ENCODE assay signal across 16 cellular contexts in genomic region chr14:32428875-32429274, GRCh38.
"Had no signal": no experiment of that assay in that cellular context is flagged by ENCODE, and none has a peak within 500 bp of the region (broad histone marks: within the 10 kb centered on the region; RNA-seq: fewer than 3 reads in every experiment).

No MANE protein-coding gene starts in this region.

- H3K27ac ChIP-seq: adrenal gland, tibial artery, VCaP had no signal

- DNase-seq: activated CD4-positive, alpha-beta T cell treated with anti-CD3 and anti-CD28 coated beads for 1 hour; activated gamma-delta T cell; adrenal gland; dermis blood vessel endothelial cell; effector memory CD8-positive, alpha-beta T cell; islet precursor cell; left colon; occipital lobe; posterior cingulate gyrus; stimulated activated CD4-positive, alpha-beta T cell treated with anti-CD3 and anti-CD28 coated beads, Interleukin-2, amount 100 ng/mL, for 48 hours; T-helper 17 cell; tibial artery had no signal

- H3K4me1 ChIP-seq: adrenal gland had no signal

- H3K4me3 ChIP-seq: adrenal gland, lung, tibial artery had no signal

- H3K9me3 ChIP-seq: adrenal gland, tibial artery had no signal

- H3K36me3 ChIP-seq: adrenal gland, tibial artery had no signal

- H3K27me3 ChIP-seq: adrenal gland, tibial artery had no signal

- ATAC-seq: effector memory CD8-positive, alpha-beta T cell; left colon; T-helper 17 cell had no signal

- FAIRE-seq: bronchial epithelial cell, urothelium cell line had no signal
